Comparison of ENCODE assay signal across 1 cellular context in genomic region chr22:36228369-36228768, GRCh38.
A peak's percentile ranks its signal among the peaks of the same experiment; 100 is the strongest.
TF ChIP-seq lines count a peak whose summit lies in the region.
"Not testable (repeated sequence)": the region's sequence is repeated elsewhere in the genome, so short reads cannot be mapped to it uniquely, and the experiment has no call there.

No MANE protein-coding gene starts in this region.

TF ChIP-seq in HepG2, 621 proteins besides CTCF, POLR2A, EP300 and RAD21:
- TF ChIP-seq RARA (CRISPR knock-in tag; IDR thresholded peaks at IDR 0.05) (0 out of 2 replicates have a peak, but pooled peaks have one; percentile 19), HNF4G (IDR thresholded peaks at IDR 0.05; ENCODE audit: borderline replicate concordance, low read depth, low read length) (0 out of 2 replicates have a peak, but pooled peaks have one; percentile 15), HNF4A (CRISPR knock-in tag; IDR thresholded peaks at IDR 0.05) (peak; percentile 17; the same call in 1 of the 2 replicates), SAP130 (CRISPR knock-in tag; IDR thresholded peaks at IDR 0.05; ENCODE audit: low read depth) (peak; percentile 23; the same call in 1 of the 2 replicates), FOXA3 (CRISPR knock-in tag; IDR thresholded peaks at IDR 0.05) (peak; percentile 20; the same call in 1 of the 2 replicates), SOX5 (CRISPR knock-in tag; IDR thresholded peaks at IDR 0.05; ENCODE audit: borderline replicate concordance) (peak; percentile 49; the same call in 1 of the 2 replicates), ARID5B (CRISPR knock-in tag; IDR thresholded peaks at IDR 0.05) (0 out of 2 replicates have a peak, but pooled peaks have one; percentile 10), PAXIP1 (CRISPR knock-in tag; conservative IDR thresholded peaks at IDR 0.05) (0 out of 2 replicates have a peak, but pooled peaks have one; percentile 15), FOXO1 (CRISPR knock-in tag; IDR thresholded peaks at IDR 0.05) (0 out of 2 replicates have a peak, but pooled peaks have one; percentile 23), SOX6 (CRISPR knock-in tag; IDR thresholded peaks at IDR 0.05) (peak; percentile 29; the same call in 1 of the 2 replicates), SOX13 (CRISPR knock-in tag; conservative IDR thresholded peaks at IDR 0.05 in 1 of 2, IDR thresholded peaks at IDR 0.05 in 1 of 2) (peak in 1 of 2 experiments; percentile 83; a peak in 2 of 4 replicates), BCL6 (CRISPR knock-in tag; IDR thresholded peaks at IDR 0.05) (0 out of 2 replicates have a peak, but pooled peaks have one; percentile 22), HDAC2 (CRISPR knock-in tag; IDR thresholded peaks at IDR 0.05) (0 out of 2 replicates have a peak, but pooled peaks have one; percentile 24)
- TF ChIP-seq HNF4G (CRISPR knock-in tag; IDR thresholded peaks at IDR 0.05; ENCODE audit: borderline replicate concordance, low read depth); SOX6 (IDR thresholded peaks at IDR 0.05); SOX13 (IDR thresholded peaks at IDR 0.05): not testable (repeated sequence)
